Comparison of ENCODE assay signal across 18 cellular contexts in the genomic region with DNA sequence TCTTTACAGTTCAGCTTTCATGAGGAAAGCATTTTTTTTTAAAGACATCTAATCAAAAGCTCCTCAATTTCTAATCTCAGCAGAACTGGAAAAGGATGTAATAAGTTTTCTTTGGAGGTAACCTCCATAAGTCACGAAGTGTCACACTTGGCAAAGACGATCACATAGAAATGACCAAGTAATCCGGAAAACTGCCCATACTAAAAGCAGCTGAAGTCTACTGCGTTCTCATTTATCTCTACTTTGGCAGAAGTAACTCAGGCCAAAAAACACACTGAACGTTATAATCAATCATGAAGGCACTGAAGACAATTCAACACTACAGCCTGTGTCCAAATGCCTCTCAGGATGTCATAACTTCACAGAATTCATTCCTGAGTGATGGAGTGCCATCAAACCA. TPM values are rescaled to one million over a fixed set of nuclear protein-coding genes. Genes with fewer than 3 reads are reported as not detected.
DNase-seq lines count a peak whose midpoint lies in the region; ATAC-seq and TF ChIP-seq lines count a peak whose summit lies in the region.
"Had no signal": no experiment of that assay in that cellular context is flagged by ENCODE, and none has a peak within 500 bp of the region (broad histone marks: within the 10 kb centered on the region; RNA-seq: fewer than 3 reads in every experiment).

No MANE protein-coding gene starts in this region.

- peaks cover 70% of the 10 kb centered on the region for H3K4me1 Mint-ChIP-seq in T-helper 1 cell treated with Interleukin-12 subunit alpha and Interleukin-12 subunit beta and Interleukin-4 antibody, amounts not matched to agents 30 μg/mL and 1 μg/mL, for 36 hours (ENCODE audit: low read depth)
- H3K4me1 Mint-ChIP-seq in type B pancreatic cell (ENCODE audit: unreplicated experiment): peaks cover 23% of the 10 kb centered on the region
- H3K4me1 Mint-ChIP-seq in T-cell: peaks cover 59 to 75% (median 61%) of the 10 kb centered on the region in 3 donors

- H3K4me3 ChIP-seq in right cardiac atrium (ENCODE audit: low read length) (no peak overlapping the region), adrenal gland (no peak overlapping the region)
- H3K4me3 ChIP-seq: HAP-1, Peyer's patch had no signal

- no peaks in the 10 kb centered on the region for H3K9me3 ChIP-seq in right cardiac atrium (ENCODE audit: control insufficient read depth, low read length)
- H3K9me3 ChIP-seq in adrenal gland (replicated peaks in 1 of 3): no peaks in the 10 kb centered on the region
- H3K9me3 ChIP-seq: HAP-1, Peyer's patch had no signal

- no peak overlapping the region for H3K4me3 Mint-ChIP-seq in T-helper 1 cell treated with Interleukin-12 subunit alpha and Interleukin-12 subunit beta and Interleukin-4 antibody, amounts not matched to agents 30 μg/mL and 1 μg/mL, for 36 hours
- H3K4me3 Mint-ChIP-seq in type B pancreatic cell: peak overlapping the region; percentile 4
- H3K4me3 Mint-ChIP-seq in T-cell: no peak overlapping the region

- CTCF ChIA-PET in T-cell (lab: Charles Lee): interaction anchor here in 1 of 2 donors (0.6 kb wide), 1 partner anchor 44 kb away, joined by 3 read pairs; no protein-coding TSS in a partner anchor

- H3K27ac Mint-ChIP-seq in T-helper 1 cell treated with Interleukin-12 subunit alpha and Interleukin-12 subunit beta and Interleukin-4 antibody, amounts not matched to agents 30 μg/mL and 1 μg/mL, for 36 hours: peak overlapping the region; percentile 16
- H3K27ac Mint-ChIP-seq in type B pancreatic cell (peak overlapping the region; percentile 53), T-cell (peak overlapping the region in 1 of 2 donors; percentile 1)

- no peak for DNase-seq in T-helper 1 cell
- no peak for DNase-seq in right cardiac atrium
- DNase-seq in left ventricle myocardium superior: no peak
- DNase-seq in adrenal gland: peak in 1 of 7 donors; percentile 45
- no peak for DNase-seq in type B pancreatic cell (ENCODE audit: extremely low spot score, unreplicated experiment)
- DNase-seq in T-cell: no peak
- DNase-seq: DMS53, Kasumi-1, NCI-H187 treated with DMSO at 0.1 percent for 48 hours, NCI-H2171, NCI-H510A, NCI-H82, Peyer's patch, Right ventricle myocardium superior had no signal

- H3K36me3 ChIP-seq in adrenal gland (replicated peaks in 1 of 2): no peaks in the 10 kb centered on the region
- H3K36me3 ChIP-seq: HAP-1, Peyer's patch had no signal

- H3K36me3 Mint-ChIP-seq in T-helper 1 cell treated with Interleukin-12 subunit alpha and Interleukin-12 subunit beta and Interleukin-4 antibody, amounts not matched to agents 30 μg/mL and 1 μg/mL, for 36 hours (ENCODE audit: low read depth): peaks cover 57% of the 10 kb centered on the region
- peaks cover 4% of the 10 kb centered on the region for H3K36me3 Mint-ChIP-seq in type B pancreatic cell
- H3K36me3 Mint-ChIP-seq in T-cell: peaks cover 39% of the 10 kb centered on the region

- H3K4me1 ChIP-seq in right cardiac atrium (ENCODE audit: control insufficient read depth, insufficient read depth, low read length): peaks cover 12% of the 10 kb centered on the region
- peaks cover 32 to 64% of the 10 kb centered on the region in 2 donors for H3K4me1 ChIP-seq in adrenal gland (replicated peaks in 1 of 2)
- H3K4me1 ChIP-seq: HAP-1 had no signal

- intact Hi-C loops in right cardiac atrium (cut with DNase I): no loop called here
- intact Hi-C loops in left ventricle myocardium superior (cut with micrococcal nuclease): no loop called here
- intact Hi-C loops in adrenal gland (cut with DNase I): no loop called here

- no peaks in the 10 kb centered on the region for H3K9me3 Mint-ChIP-seq in T-helper 1 cell treated with Interleukin-12 subunit alpha and Interleukin-12 subunit beta and Interleukin-4 antibody, amounts not matched to agents 30 μg/mL and 1 μg/mL, for 36 hours
- H3K9me3 Mint-ChIP-seq in type B pancreatic cell: no peaks in the 10 kb centered on the region
- H3K9me3 Mint-ChIP-seq in T-cell: no peaks in the 10 kb centered on the region

- peak; percentile 49 to 67 for ATAC-seq in right cardiac atrium
- no peak for ATAC-seq in left ventricle myocardium superior
- no peak for ATAC-seq in T-cell (replicated peaks in 1 of 4)
- no peak for ATAC-seq in GM19463 (IDR thresholded peaks at IDR 0.05; ENCODE audit: unreplicated experiment)

- no peak for TF ChIP-seq CTCF in adrenal gland (IDR thresholded peaks at IDR 0.05)
- TF ChIP-seq CTCF in type B pancreatic cell (conservative IDR thresholded peaks at IDR 0.05): no peak

- no peaks in the 10 kb centered on the region for H3K27me3 Mint-ChIP-seq in T-helper 1 cell treated with Interleukin-12 subunit alpha and Interleukin-12 subunit beta and Interleukin-4 antibody, amounts not matched to agents 30 μg/mL and 1 μg/mL, for 36 hours (ENCODE audit: low read depth)
- H3K27me3 Mint-ChIP-seq in type B pancreatic cell (no peaks in the 10 kb centered on the region), T-cell (no peaks in the 10 kb centered on the region)

- H3K27ac ChIP-seq in right cardiac atrium (ENCODE audit: low read length) (no peak overlapping the region), adrenal gland (peak overlapping the region in 3 of 5 donors; percentile 15 to 57 (median 39))
- H3K27ac ChIP-seq: 22Rv1 had no signal

- no peak for TF ChIP-seq POLR2A in adrenal gland (IDR thresholded peaks at IDR 0.05)

- H3K27me3 ChIP-seq in right cardiac atrium (ENCODE audit: control insufficient read depth, insufficient read depth): no peaks in the 10 kb centered on the region
- H3K27me3 ChIP-seq in adrenal gland: no peaks in the 10 kb centered on the region
- H3K27me3 ChIP-seq: Peyer's patch had no signal

- WGBS in right cardiac atrium: 46% methylated on average over 5 of the region's 5 CpGs
- WGBS in adrenal gland, 4 donors: 24 to 45% (median 27%) methylated on average over 5 of the region's 5 CpGs

- POLR2A ChIA-PET in T-cell (lab: Charles Lee): interaction anchor here in 1 of 2 donors (1.1 kb wide), 1 partner anchor 39 kb away, joined by 3 read pairs; no protein-coding TSS in a partner anchor

RNA-seq across cellular contexts. Expression of a gene that starts 39.8 kb away (rescaled TPM):
- total RNA-seq in right cardiac atrium (10 to 100 TPM in 2 of 4 donors, 1 to 10 TPM in 2; 8.9 to 11.4 (median 10.0) TPM), left ventricle myocardium superior (9.0 TPM), adrenal gland (100 to 1,000 TPM in 5 of 8 donors, 10 to 100 TPM in 3; 47.7 to 205 (median 122) TPM), type B pancreatic cell (ENCODE audit: low replicate concordance) (12.1 and 13.9 TPM in 2 replicates), T-cell (100 to 1,000 TPM in 3 of 5 donors, 10 to 100 TPM in 2; 71.2 to 146 (median 112) TPM)
- polyA plus RNA-seq in right cardiac atrium (3.3 TPM), adrenal gland (10 to 100 TPM; 31.9 to 52.4 (median 32.6) TPM)

Comparison
In these comparisons a context has a peak if more than half of its experiments do, and no peak if none do; other contexts are left out.
1. ATAC-seq: peak in right cardiac atrium (2 of 2); none in left ventricle myocardium superior (single experiment), T-cell (0 of 4) and GM19463 (single experiment).